Comparison of ENCODE assay signal across 10 cellular contexts in the genomic region with DNA sequence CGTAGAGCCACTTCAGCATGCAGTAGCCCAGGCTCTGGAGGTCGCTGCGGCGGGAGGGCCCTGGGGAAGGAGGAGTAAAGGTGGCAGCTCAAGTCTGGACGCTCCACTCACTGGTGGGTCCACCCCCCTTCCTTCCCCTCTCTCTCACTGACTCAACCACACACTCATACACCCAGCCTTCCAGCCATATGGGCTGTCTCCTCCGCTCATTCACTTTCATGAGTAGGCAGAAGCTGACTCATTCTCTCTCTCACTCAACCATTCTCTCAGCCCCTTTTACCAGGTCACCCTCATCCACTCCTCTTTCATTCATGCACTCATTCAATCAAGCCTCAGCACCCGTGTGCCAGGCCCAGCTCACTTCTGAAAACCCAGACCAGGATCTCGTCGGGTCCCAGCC. TPM values are rescaled to one million over a fixed set of nuclear protein-coding genes. Genes with fewer than 3 reads are reported as not detected.
DNase-seq lines count a peak whose midpoint lies in the region; ATAC-seq and TF ChIP-seq lines count a peak whose summit lies in the region.
"Had no signal": no experiment of that assay in that cellular context is flagged by ENCODE, and none has a peak within 500 bp of the region (broad histone marks: within the 10 kb centered on the region; RNA-seq: fewer than 3 reads in every experiment).

No MANE protein-coding gene starts in this region.

- peak; percentile 18 for DNase-seq in activated T-cell treated with anti-CD3 and anti-CD28 coated beads for 24 hours (ENCODE audit: low read depth)
- DNase-seq in activated T-cell treated with anti-CD3 and anti-CD28 coated beads for 4 hours = no peak
- peak; percentile 15 for DNase-seq in NCI-H226
- DNase-seq in choroid plexus epithelial cell (ENCODE audit: low read depth) = peak; percentile 19
- DNase-seq in stimulated activated CD4-positive, alpha-beta T cell treated with anti-CD3 and anti-CD28 coated beads, Interleukin-1b, Interleukin-23, amount 100 ng/mL, for 48 hours = peak; percentile 55
- no peak for DNase-seq in dermis blood vessel endothelial cell
- no peak for DNase-seq in H4 (ENCODE audit: low spot score)
- DNase-seq: NCI-H510A, SIG-M5 had no signal

- no peak for TF ChIP-seq CTCF in choroid plexus epithelial cell (conservative IDR thresholded peaks at IDR 0.05; ENCODE audit: low read depth, low read length)

- no peak overlapping the region for H3K4me3 ChIP-seq in choroid plexus epithelial cell (ENCODE audit: low read depth, low read length)

- ATAC-seq in HG02759 (IDR thresholded peaks at IDR 0.05; ENCODE audit: unreplicated experiment) = no peak

RNA-seq across cellular contexts. Expression of gene SIGLEC11, which starts 27.5 kb away (rescaled TPM):
- not detected in 2 replicates for total RNA-seq in dermis blood vessel endothelial cell
- total RNA-seq in H4 (2014; rRNA removed; shearing (Covaris generic)) = not detected in 2 replicates

RNA-seq across cellular contexts. Expression of gene VRK3, which starts 36.7 kb away (rescaled TPM):
- 23.9 and 25.5 TPM in 2 replicates for total RNA-seq in dermis blood vessel endothelial cell
- total RNA-seq in H4 (2014; rRNA removed; shearing (Covaris generic)) = 32.5 and 35.6 TPM in 2 replicates

RNA-seq across cellular contexts. Expression of gene ZNF473, which starts 37.4 kb away (rescaled TPM):
- 6.9 and 12.3 TPM in 2 replicates for total RNA-seq in dermis blood vessel endothelial cell
- total RNA-seq in H4 (2014; rRNA removed; shearing (Covaris generic)) = 15.8 and 17.4 TPM in 2 replicates

RNA-seq across cellular contexts. Expression of gene NUP62, which starts 59.1 kb away (rescaled TPM):
- 28.4 and 47.0 TPM in 2 replicates for total RNA-seq in dermis blood vessel endothelial cell
- total RNA-seq in H4 (2014; rRNA removed; shearing (Covaris generic)) = 52.1 and 62.4 TPM in 2 replicates

RNA-seq across cellular contexts. Expression of gene ATF5, which starts 59.4 kb away (rescaled TPM):
- 3.2 and 3.5 TPM in 2 replicates for total RNA-seq in dermis blood vessel endothelial cell
- total RNA-seq in H4 (2014; rRNA removed; shearing (Covaris generic)) = 16.0 and 19.0 TPM in 2 replicates

Comparison
In these comparisons a context has a peak if more than half of its experiments do, and no peak if none do; other contexts are left out.
1. DNase-seq: peak in activated T-cell treated with anti-CD3 and anti-CD28 coated beads for 24 hours (single experiment), NCI-H226 (single experiment), choroid plexus epithelial cell (single experiment) and stimulated activated CD4-positive, alpha-beta T cell treated with anti-CD3 and anti-CD28 coated beads, Interleukin-1b, Interleukin-23, amount 100 ng/mL, for 48 hours (single experiment); none in activated T-cell treated with anti-CD3 and anti-CD28 coated beads for 4 hours (single experiment), dermis blood vessel endothelial cell (single experiment) and H4 (single experiment).